Comparison of ENCODE assay signal across 9 cellular contexts in the genomic region with DNA sequence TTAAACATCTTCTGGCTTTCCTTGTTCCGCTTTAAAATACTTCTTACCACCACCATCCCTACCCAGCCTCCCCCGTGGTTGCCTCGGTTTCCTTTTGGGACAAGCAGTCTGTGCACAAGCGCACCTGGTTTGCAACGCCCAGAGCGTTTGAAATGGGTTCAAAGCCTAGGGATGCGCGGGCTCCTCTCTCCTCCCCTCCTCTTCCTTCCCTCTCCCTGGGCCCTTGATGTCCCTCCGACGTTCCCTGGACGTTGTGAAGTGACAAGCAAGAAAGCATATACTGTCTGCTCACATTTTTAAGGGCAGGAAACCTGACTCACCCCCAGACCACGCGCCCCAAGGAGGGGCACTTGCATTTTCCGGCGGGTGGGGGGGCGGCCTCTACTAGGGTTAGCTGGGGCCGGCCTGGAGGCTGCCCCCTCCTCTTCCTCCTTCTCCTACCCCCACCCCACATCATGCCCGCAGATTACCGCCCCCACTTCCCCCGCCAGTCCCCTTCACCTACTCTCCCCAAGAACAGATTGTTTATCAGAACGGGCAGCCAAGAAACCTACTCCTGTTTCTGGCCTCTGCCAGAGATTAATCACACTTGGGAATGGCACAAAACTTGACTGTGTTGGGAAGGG. TPM values are rescaled to one million over a fixed set of nuclear protein-coding genes. Genes with fewer than 3 reads are reported as not detected.
DNase-seq lines count a peak whose midpoint lies in the region; ATAC-seq and TF ChIP-seq lines count a peak whose summit lies in the region.
"Had no signal": no experiment of that assay in that cellular context is flagged by ENCODE, and none has a peak within 500 bp of the region (broad histone marks: within the 10 kb centered on the region; RNA-seq: fewer than 3 reads in every experiment).

No MANE protein-coding gene starts in this region.

- H3K4me3 ChIP-seq in body of pancreas, result no peak overlapping the region
- peak overlapping the region; percentile 42 for H3K4me3 ChIP-seq in naive thymus-derived CD4-positive, alpha-beta T cell (ENCODE audit: low read length)

- H3K27ac Mint-ChIP-seq in T-cell, result peak overlapping the region; percentile 97 to 99
- H3K27ac Mint-ChIP-seq in naive thymus-derived CD4-positive, alpha-beta T cell, result peak overlapping the region; percentile 97 to 100 (median 99)

- H3K36me3 ChIP-seq in body of pancreas (replicated peaks in 1 of 2; ENCODE audit: insufficient read depth in 1 of 2, low read depth in 2 of 2), result no peaks in the 10 kb centered on the region
- H3K36me3 ChIP-seq in naive thymus-derived CD4-positive, alpha-beta T cell (ENCODE audit: control insufficient read depth in 2 of 3, insufficient read depth in 3 of 3, low read length in 3 of 3), result no peaks in the 10 kb centered on the region

- 38 to 51% methylated on average over 19 to 21 of the region's 21 CpGs for WGBS in body of pancreas, 2 donors

- H3K9me3 Mint-ChIP-seq in T-cell, result no peaks in the 10 kb centered on the region
- H3K9me3 Mint-ChIP-seq in naive thymus-derived CD4-positive, alpha-beta T cell, result peaks cover 0 to 3% (median 0%) of the 10 kb centered on the region in 11 donors

- H3K27me3 ChIP-seq in body of pancreas, result no peaks in the 10 kb centered on the region
- no peaks in the 10 kb centered on the region for H3K27me3 ChIP-seq in naive thymus-derived CD4-positive, alpha-beta T cell (ENCODE audit: control insufficient read depth in 2 of 2, insufficient read depth in 2 of 2, low read length in 2 of 2)

- POLR2A ChIA-PET in T-cell (lab: Charles Lee), result interaction anchor here in 1 of 2 donors (1.3 kb wide), 1 partner anchor 9 kb away, joined by 4 read pairs; a partner anchor contains a TSS
- POLR2A ChIA-PET in naive thymus-derived CD4-positive, alpha-beta T cell (lab: Charles Lee), result interaction anchor here (0.6 to 12.3 kb wide), 7 partner anchors 8 to 82 kb away, joined by 3 to 240 read pairs (median 7); a partner anchor contains a TSS

- intact Hi-C loops in body of pancreas (cut with DNase I), result no loop called here
- intact Hi-C loops in naive thymus-derived CD4-positive, alpha-beta T cell (cut with micrococcal nuclease), result loop anchor here in 1 of 2 donors (10.0 kb wide), 1 partner anchor 577 kb away; a partner anchor contains a TSS

- H3K4me3 Mint-ChIP-seq in T-cell, result peak overlapping the region; percentile 63 to 79 (median 67)
- peak overlapping the region; percentile 73 to 97 (median 82) for H3K4me3 Mint-ChIP-seq in naive thymus-derived CD4-positive, alpha-beta T cell

- peak in 2 of 4 experiments; percentile 5 to 6 for ATAC-seq in T-cell (replicated peaks in 1 of 4)
- no peak for ATAC-seq in body of pancreas
- no peak for ATAC-seq in naive thymus-derived CD4-positive, alpha-beta T cell
- no peak for ATAC-seq in HG03354 (IDR thresholded peaks at IDR 0.05; ENCODE audit: poor library complexity, severe bottlenecking, unreplicated experiment)

- CTCF ChIA-PET in T-cell (lab: Charles Lee), result no interaction called here
- CTCF ChIA-PET in naive thymus-derived CD4-positive, alpha-beta T cell (lab: Charles Lee), result interaction anchor here (1.7 kb wide), 1 partner anchor 10 kb away, joined by 5 read pairs; a partner anchor contains a TSS

- no peaks in the 10 kb centered on the region for H3K27me3 Mint-ChIP-seq in T-cell
- no peaks in the 10 kb centered on the region for H3K27me3 Mint-ChIP-seq in naive thymus-derived CD4-positive, alpha-beta T cell

- no peaks in the 10 kb centered on the region for H3K9me3 ChIP-seq in body of pancreas
- no peaks in the 10 kb centered on the region for H3K9me3 ChIP-seq in naive thymus-derived CD4-positive, alpha-beta T cell (ENCODE audit: control insufficient read depth in 2 of 3, low read length in 3 of 3)

- peak in 1 of 3 donors; percentile 24 for TF ChIP-seq POLR2A in body of pancreas (IDR thresholded peaks at IDR 0.05)

- H3K4me1 ChIP-seq in body of pancreas, result peaks cover 90% of the 10 kb centered on the region
- H3K4me1 ChIP-seq in naive thymus-derived CD4-positive, alpha-beta T cell (ENCODE audit: control insufficient read depth in 2 of 2, insufficient read depth in 2 of 2, low read length in 2 of 2), result peaks cover 49 to 70% of the 10 kb centered on the region in 2 donors

- no peaks in the 10 kb centered on the region for H3K36me3 Mint-ChIP-seq in T-cell
- H3K36me3 Mint-ChIP-seq in naive thymus-derived CD4-positive, alpha-beta T cell, result peaks cover 0 to 3% (median 0%) of the 10 kb centered on the region in 5 donors

- DNase-seq in EH (ENCODE audit: low read depth) (peak; percentile 76), T-cell (peak in 6 of 34 experiments; percentile 17 to 66 (median 44)), body of pancreas (peak in 1 of 4 donors; percentile 22), ureter (ENCODE audit: low spot score) (peak; percentile 58), GOT3 (lab: John Stamatoyannopoulos, UW) (no peak), mucosa of gallbladder (ENCODE audit: low spot score) (no peak)
- peak in 2 of 9 donors; percentile 61 for DNase-seq in naive thymus-derived CD4-positive, alpha-beta T cell

- H3K4me1 Mint-ChIP-seq in T-cell, result peaks cover 80 to 90% (median 88%) of the 10 kb centered on the region in 3 donors
- H3K4me1 Mint-ChIP-seq in naive thymus-derived CD4-positive, alpha-beta T cell, result peaks cover 45 to 88% (median 77%) of the 10 kb centered on the region in 7 donors

- H3K27ac ChIP-seq in body of pancreas, result peak overlapping the region; percentile 71 to 99 (median 94)
- peak overlapping the region; percentile 80 for H3K27ac ChIP-seq in naive thymus-derived CD4-positive, alpha-beta T cell (ENCODE audit: low read depth, low read length)
- H3K27ac ChIP-seq: HL-60 had no signal

- no peak for TF ChIP-seq CTCF in body of pancreas (IDR thresholded peaks at IDR 0.05)

RNA-seq across cellular contexts. Expression of a gene that starts 9.5 kb away (rescaled TPM):
- total RNA-seq in T-cell, result 10 to 100 TPM; 32.6 to 50.4 (median 38.8) TPM
- 10 to 100 TPM; 26.7 to 52.1 TPM for total RNA-seq in body of pancreas
- total RNA-seq in naive thymus-derived CD4-positive, alpha-beta T cell, result 10 to 100 TPM; 30.2 to 45.2 (median 34.6) TPM
- 1 to 10 TPM; 3.5 to 3.8 TPM for polyA plus RNA-seq in naive thymus-derived CD4-positive, alpha-beta T cell
- 77.2 TPM for total RNA-seq in ureter
- total RNA-seq in mucosa of gallbladder, result 70.9 TPM

Comparison
In these comparisons a context has a peak if more than half of its experiments do, and no peak if none do; other contexts are left out.
1. DNase-seq: peak in EH (single experiment) and ureter (single experiment); none in GOT3 (single experiment) and mucosa of gallbladder (single experiment).